In the genomic region with DNA sequence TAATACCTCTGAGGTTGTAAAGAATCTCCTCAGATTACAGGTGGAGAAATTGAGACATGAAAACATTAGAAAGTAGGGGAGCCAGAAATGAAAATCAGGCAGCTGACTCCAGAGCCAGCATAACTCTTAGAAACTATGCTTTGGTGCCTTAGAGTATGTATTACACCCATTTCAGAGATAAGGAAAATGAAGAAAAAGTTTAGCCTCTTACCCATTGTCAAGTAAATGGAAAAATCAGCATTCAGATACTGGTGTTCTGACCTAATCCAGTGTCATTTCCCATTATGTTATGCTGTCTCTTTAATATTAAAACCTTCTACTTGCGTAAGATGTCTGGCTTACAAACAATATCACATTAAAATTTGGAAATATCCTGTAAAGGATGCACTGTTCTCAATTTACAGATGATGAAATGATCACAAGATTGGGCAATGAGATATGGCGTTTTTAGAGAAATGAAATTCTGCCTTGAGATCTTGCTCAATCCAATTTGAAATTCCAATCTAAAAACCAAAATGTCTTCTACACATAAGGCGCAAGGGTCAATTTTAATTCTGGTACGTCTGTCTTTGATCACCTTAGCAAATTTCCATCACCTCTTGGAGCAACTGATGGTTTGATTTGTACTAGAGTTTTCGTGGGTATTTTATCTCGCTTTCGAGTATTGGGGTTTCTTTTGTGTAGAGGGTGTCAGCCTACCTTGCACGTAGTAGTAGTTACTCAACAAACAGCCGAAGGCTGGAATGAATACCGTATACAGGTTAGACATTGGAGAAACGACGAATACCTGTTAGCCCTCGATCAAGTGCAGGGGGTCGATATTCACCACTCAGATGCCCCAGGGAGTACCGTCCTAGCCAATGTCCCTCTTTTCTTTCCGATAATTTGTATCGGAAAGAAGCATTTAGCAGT, we compare ENCODE assay signal across 8 cellular contexts. TPM values are rescaled to one million over a fixed set of nuclear protein-coding genes. Genes with fewer than 3 reads are reported as not detected.
DNase-seq lines count a peak whose midpoint lies in the region; ATAC-seq and TF ChIP-seq lines count a peak whose summit lies in the region.

No MANE protein-coding gene starts in this region.

- H3K9me3 ChIP-seq in lower lobe of right lung (peaks cover under 1% of the 10 kb centered on the region), transverse colon (peaks cover 4 to 9% of the 10 kb centered on the region in 2 donors)

- peak overlapping the region; percentile 76 for H3K4me3 ChIP-seq in lower lobe of right lung
- peak overlapping the region; percentile 70 to 98 (median 86) for H3K4me3 ChIP-seq in transverse colon

- 19 to 31% methylated on average over 17 of the region's 17 CpGs for WGBS in transverse colon (ENCODE audit: low coverage in 1 of 2), 2 donors

- H3K4me1 ChIP-seq in lower lobe of right lung (peaks cover 55% of the 10 kb centered on the region), transverse colon (peaks cover 14 to 61% (median 30%) of the 10 kb centered on the region in 4 donors)

- intact Hi-C loops in lower lobe of right lung (cut with DNase I), result no loop called here
- intact Hi-C loops in transverse colon (cut with DNase I; ENCODE audit: low total_unique reads), result no loop called here

- ATAC-seq in lower lobe of right lung (no peak), GM21619 (IDR thresholded peaks at IDR 0.05; ENCODE audit: unreplicated experiment) (no peak), GM21717 (IDR thresholded peaks at IDR 0.05; ENCODE audit: unreplicated experiment) (no peak)

- in situ Hi-C loops in transverse colon (cut with MboI; ENCODE audit: low pct_ligation_motif_present in 1 of 4, low pct_unique_long_range_greater_than_20kb in 1 of 4, low sequenced_read_pairs in 3 of 4), result loop anchor here in 2 of 4 donors (25.0 kb wide), 1 partner anchor 1035 kb away; no protein-coding TSS in a partner anchor

- peak overlapping the region; percentile 96 for H3K27ac ChIP-seq in caudate nucleus (ENCODE audit: low read depth, low read length)
- H3K27ac ChIP-seq in lower lobe of right lung, result peak overlapping the region; percentile 100
- H3K27ac ChIP-seq in transverse colon, result peak overlapping the region; percentile 98 to 100 (median 98)

- H3K36me3 ChIP-seq in lower lobe of right lung, result no peaks in the 10 kb centered on the region
- peaks cover 0 to 2% (median under 1%) of the 10 kb centered on the region in 4 donors for H3K36me3 ChIP-seq in transverse colon

- H3K27me3 ChIP-seq in lower lobe of right lung (ENCODE audit: low read depth) (no peaks in the 10 kb centered on the region), transverse colon (no peaks in the 10 kb centered on the region)

- TF ChIP-seq CTCF in lower lobe of right lung (IDR thresholded peaks at IDR 0.05) (no peak), transverse colon (IDR thresholded peaks at IDR 0.05) (no peak)

- TF ChIP-seq POLR2A in transverse colon (IDR thresholded peaks at IDR 0.05), result no peak

- DNase-seq in ELR (ENCODE audit: low read depth), result peak; percentile 30
- peak; percentile 71 to 92 for DNase-seq in NOMO-1 (lab: John Stamatoyannopoulos, UW; ENCODE audit: unreplicated experiment in 2 of 2)
- DNase-seq in caudate nucleus (lab: John Stamatoyannopoulos, UW), result peak in 7 of 61 donors; percentile 7 to 44 (median 33)
- no peak for DNase-seq in lower lobe of right lung
- DNase-seq in transverse colon, result no peak
- no peak for DNase-seq in NCI-H1092 (lab: John Stamatoyannopoulos, UW)

- peak; percentile 36 for TF ChIP-seq EP300 in transverse colon (IDR thresholded peaks at IDR 0.05; ENCODE audit: low read depth)

RNA-seq across cellular contexts. Expression of a gene that starts 0.9 kb away (rescaled TPM):
- 1.1 TPM for total RNA-seq in lower lobe of right lung
- under 1 TPM in 2 of 4 donors, not detected in 2; 0.41 to 0.79 TPM for total RNA-seq in transverse colon

RNA-seq across cellular contexts. Expression of a gene that starts 1.0 kb away (rescaled TPM):
- 109 TPM for total RNA-seq in lower lobe of right lung
- total RNA-seq in transverse colon, result 100 to 1,000 TPM in 1 of 4 donors, 10 to 100 TPM in 3; 31.0 to 119 (median 65.0) TPM

Comparison
In these comparisons a context has a peak if more than half of its experiments do, and no peak if none do; other contexts are left out.
1. DNase-seq: peak in ELR (single experiment) and NOMO-1 (2 of 2); none in lower lobe of right lung (single experiment), transverse colon (single experiment) and NCI-H1092 (single experiment).
2. Peak in every context shown above with its lines, with median percentiles within 50 percentile points of each other: H3K27ac ChIP-seq.